9 cellular contexts compared by ENCODE assay signal in the genomic region with DNA sequence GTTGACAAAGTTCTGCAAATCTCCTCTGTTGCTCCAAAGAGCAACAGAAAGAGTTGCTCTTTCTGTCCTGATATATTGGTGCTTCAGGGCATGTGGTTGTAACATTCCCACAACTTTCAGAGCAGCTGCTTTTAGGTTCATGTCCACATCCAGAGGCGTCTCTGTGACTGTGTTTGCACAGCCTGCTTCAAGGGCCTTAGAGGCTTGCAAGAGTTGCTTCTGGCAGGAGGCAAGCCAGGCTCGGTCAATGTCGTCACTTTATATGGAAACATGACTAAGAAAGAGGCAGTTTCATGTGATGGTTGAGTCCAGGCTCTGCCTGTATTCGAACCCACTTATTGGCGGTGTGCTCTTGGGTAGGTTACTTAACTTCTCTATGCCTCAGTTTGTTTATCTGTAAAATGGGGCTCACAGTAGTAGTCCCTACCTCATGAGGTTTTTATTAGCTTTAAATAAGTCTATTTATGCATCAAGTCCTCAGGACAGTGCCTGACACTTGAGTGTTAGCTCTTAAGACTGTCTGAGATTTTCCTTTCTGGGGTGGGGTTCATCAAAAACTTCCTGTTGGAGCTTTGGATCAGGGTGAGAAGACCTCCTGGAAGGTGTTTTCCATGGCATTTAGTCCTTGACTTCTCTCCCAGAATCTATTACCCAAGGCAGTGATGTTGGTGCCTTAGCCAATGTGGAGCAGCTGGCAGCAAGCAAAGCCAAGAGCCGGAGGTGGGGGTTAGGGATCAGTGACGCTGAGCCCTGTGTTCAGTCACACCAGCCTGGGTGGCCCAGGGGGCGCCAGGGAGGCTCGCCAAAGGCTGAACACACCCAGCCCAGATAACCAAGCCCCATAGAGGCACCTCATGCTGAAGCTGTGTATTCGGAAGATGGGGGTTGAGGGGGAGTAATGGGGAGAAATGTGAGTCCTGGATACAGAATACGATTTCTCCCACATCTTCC. TPM values are rescaled to one million over a fixed set of nuclear protein-coding genes. Genes with fewer than 3 reads are reported as not detected.
DNase-seq lines count a peak whose midpoint lies in the region; ATAC-seq and TF ChIP-seq lines count a peak whose summit lies in the region.
"Had no signal": no experiment of that assay in that cellular context is flagged by ENCODE, and none has a peak within 500 bp of the region (broad histone marks: within the 10 kb centered on the region; RNA-seq: fewer than 3 reads in every experiment).

No MANE protein-coding gene starts in this region.

- H3K4me3 Mint-ChIP-seq in T-helper 17 cell (no peak overlapping the region), nephron progenitor cell (no peak overlapping the region)

- peaks cover 3% of the 10 kb centered on the region for H3K36me3 Mint-ChIP-seq in T-helper 17 cell (ENCODE audit: low read depth)
- H3K36me3 Mint-ChIP-seq in nephron progenitor cell (ENCODE audit: low read depth), result no peaks in the 10 kb centered on the region

- peak; percentile 13 for DNase-seq in SIG-M5 treated with dmso at 0.1 percent for 504 hours (lab: John Stamatoyannopoulos, UW; ENCODE audit: unreplicated experiment)
- no peak for DNase-seq in SIG-M5 (lab: John Stamatoyannopoulos, UW)
- DNase-seq in NAMALWA (ENCODE audit: low spot score), result peak; percentile 58
- DNase-seq in T-helper 17 cell, result no peak
- DNase-seq in nephron progenitor cell, result peak; percentile 35
- no peak for DNase-seq in ecto neural progenitor cell (ENCODE audit: low spot score)
- DNase-seq: mesenchymal stem cell had no signal

- TF ChIP-seq CTCF in nephron progenitor cell (IDR thresholded peaks at IDR 0.05), result no peak

- H3K9me3 ChIP-seq in T-helper 17 cell (ENCODE audit: control insufficient read depth, low read length, poor library complexity, severe bottlenecking), result no peaks in the 10 kb centered on the region

- H3K4me1 Mint-ChIP-seq in T-helper 17 cell (peaks cover 8% of the 10 kb centered on the region), nephron progenitor cell (peaks cover 11% of the 10 kb centered on the region)

- H3K9me3 Mint-ChIP-seq in nephron progenitor cell, result no peaks in the 10 kb centered on the region

- H3K27me3 Mint-ChIP-seq in T-helper 17 cell (peaks cover 75% of the 10 kb centered on the region), nephron progenitor cell (ENCODE audit: low read depth, poor library complexity) (peaks cover 83% of the 10 kb centered on the region)

- ATAC-seq in T-helper 17 cell (no peak), GM18519 (IDR thresholded peaks at IDR 0.05; ENCODE audit: low FRiP score, unreplicated experiment) (no peak), GM21423 (IDR thresholded peaks at IDR 0.05; ENCODE audit: unreplicated experiment) (no peak)

- H3K27ac Mint-ChIP-seq in T-helper 17 cell (peak overlapping the region; percentile 60), nephron progenitor cell (no peak overlapping the region)

RNA-seq across cellular contexts. Expression of a gene that starts 18.9 kb away (rescaled TPM):
- not detected for total RNA-seq in T-helper 17 cell

Comparison
In these comparisons a context has a peak if more than half of its experiments do, and no peak if none do; other contexts are left out.
1. DNase-seq: peak in SIG-M5 treated with dmso at 0.1 percent for 504 hours (single experiment), NAMALWA (single experiment) and nephron progenitor cell (single experiment); none in SIG-M5 (single experiment), T-helper 17 cell (0 of 3) and ecto neural progenitor cell (single experiment).